In genomic region chr14:92657457-92658142, GRCh38 we compare ENCODE assay signal across 10 cellular contexts.
DNase-seq lines count a peak whose midpoint lies in the region; ATAC-seq and TF ChIP-seq lines count a peak whose summit lies in the region.
"Had no signal": no experiment of that assay in that cellular context is flagged by ENCODE, and none has a peak within 500 bp of the region (broad histone marks: within the 10 kb centered on the region; RNA-seq: fewer than 3 reads in every experiment).

No MANE protein-coding gene starts in this region.

- no peaks in the 10 kb centered on the region for H3K36me3 ChIP-seq in testis (ENCODE audit: low read depth, missing control alignments)

- no peak for TF ChIP-seq CTCF in testis (IDR thresholded peaks at IDR 0.05)

- H3K27me3 ChIP-seq in testis: no peaks in the 10 kb centered on the region

- H3K4me3 Mint-ChIP-seq in activated naive CD8-positive, alpha-beta T cell treated with anti-CD3 and anti-CD28 coated beads for 36 hours: peak overlapping the region; percentile 96
- peak overlapping the region; percentile 30 for H3K4me3 Mint-ChIP-seq in memory B cell

- peak overlapping the region; percentile 74 to 82 for H3K27ac ChIP-seq in testis
- H3K27ac ChIP-seq: 22Rv1 had no signal

- H3K4me1 ChIP-seq in testis: peaks cover 40% of the 10 kb centered on the region

- no peak for ATAC-seq in memory B cell (ENCODE audit: low read depth)

- no peaks in the 10 kb centered on the region for H3K9me3 Mint-ChIP-seq in activated naive CD8-positive, alpha-beta T cell treated with anti-CD3 and anti-CD28 coated beads for 36 hours
- no peaks in the 10 kb centered on the region for H3K9me3 Mint-ChIP-seq in memory B cell

- no peaks in the 10 kb centered on the region for H3K9me3 ChIP-seq in testis

- peaks cover 81% of the 10 kb centered on the region for H3K4me1 Mint-ChIP-seq in activated naive CD8-positive, alpha-beta T cell treated with anti-CD3 and anti-CD28 coated beads for 36 hours
- peaks cover 69% of the 10 kb centered on the region for H3K4me1 Mint-ChIP-seq in memory B cell

- DNase-seq in NOMO-1 (lab: John Stamatoyannopoulos, UW; ENCODE audit: unreplicated experiment in 2 of 2): peak; percentile 21 to 33
- DNase-seq in NOMO-1 treated with dmso at 0.1 percent for 144 hours (lab: John Stamatoyannopoulos, UW; ENCODE audit: unreplicated experiment): no peak
- DNase-seq in activated naive CD8-positive, alpha-beta T cell treated with anti-CD3 and anti-CD28 coated beads for 36 hours: no peak
- DNase-seq in memory B cell (ENCODE audit: low spot score in 2 of 2): no peak
- DNase-seq in testis: peak; percentile 68
- no peak for DNase-seq in H4 (ENCODE audit: low spot score)
- no peak for DNase-seq in A172 (ENCODE audit: low spot score)
- DNase-seq in NCI-H2227 (lab: John Stamatoyannopoulos, UW; ENCODE audit: unreplicated experiment): no peak
- DNase-seq: NCI-H345 had no signal

- H3K27ac Mint-ChIP-seq in activated naive CD8-positive, alpha-beta T cell treated with anti-CD3 and anti-CD28 coated beads for 36 hours: peak overlapping the region; percentile 69
- H3K27ac Mint-ChIP-seq in memory B cell: peak overlapping the region; percentile 82

- WGBS in testis, 2 donors: 36 to 46% methylated on average over 8 to 13 of the region's 13 CpGs

- peaks cover 92% of the 10 kb centered on the region for H3K36me3 Mint-ChIP-seq in activated naive CD8-positive, alpha-beta T cell treated with anti-CD3 and anti-CD28 coated beads for 36 hours
- H3K36me3 Mint-ChIP-seq in memory B cell: peaks cover 57% of the 10 kb centered on the region

- H3K27me3 Mint-ChIP-seq in activated naive CD8-positive, alpha-beta T cell treated with anti-CD3 and anti-CD28 coated beads for 36 hours: no peaks in the 10 kb centered on the region
- H3K27me3 Mint-ChIP-seq in memory B cell: no peaks in the 10 kb centered on the region

- intact Hi-C loops in testis (cut with DNase I; ENCODE audit: low total_unique reads): no loop called here

- no peak overlapping the region for H3K4me3 ChIP-seq in testis

- no peak for TF ChIP-seq POLR2A in testis (IDR thresholded peaks at IDR 0.05)

Comparison
In these comparisons a context has a peak if more than half of its experiments do, and no peak if none do; other contexts are left out.
1. DNase-seq: peak in NOMO-1 (2 of 2) and testis (single experiment); none in NOMO-1 treated with dmso at 0.1 percent for 144 hours (single experiment), activated naive CD8-positive, alpha-beta T cell treated with anti-CD3 and anti-CD28 coated beads for 36 hours (single experiment), memory B cell (0 of 2), H4 (single experiment), A172 (single experiment) and NCI-H2227 (single experiment).